Comparison of ENCODE assay signal across 8 cellular contexts in the genomic region with DNA sequence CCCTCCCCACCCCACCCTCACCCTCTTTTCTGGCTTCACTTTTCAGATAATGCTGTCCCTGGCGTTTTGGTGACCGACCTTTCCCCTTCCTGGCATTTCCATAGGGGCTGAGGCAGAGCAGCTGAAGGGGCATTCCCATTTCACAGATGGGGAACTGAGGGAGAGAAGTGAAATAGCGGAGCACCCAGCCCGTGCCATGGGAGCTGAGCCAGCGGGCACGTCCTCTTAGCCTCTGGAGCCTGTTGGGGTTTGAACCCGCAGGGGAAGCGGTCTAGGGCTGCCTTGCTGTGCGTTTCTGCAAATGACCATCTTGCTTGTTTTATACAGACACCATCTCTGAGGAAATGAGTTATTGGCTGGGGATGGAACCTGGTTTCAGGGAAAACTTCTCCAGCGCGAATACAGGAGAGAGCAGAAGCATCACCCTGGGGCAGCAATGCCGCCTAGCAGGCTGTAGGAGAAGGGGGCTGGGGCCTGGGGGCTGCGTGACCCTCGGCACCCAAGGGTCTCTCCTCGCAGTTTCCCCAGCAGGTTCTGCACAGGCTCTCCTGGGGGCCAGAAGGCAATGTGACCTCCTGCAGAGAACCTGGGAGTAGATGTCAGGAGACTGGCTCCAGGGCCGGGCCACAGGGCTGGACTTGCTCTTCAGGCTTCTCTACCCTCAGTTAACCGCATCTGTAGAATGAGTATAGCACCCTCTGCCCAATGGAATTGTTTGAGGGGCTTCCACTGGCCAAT. TPM values are rescaled to one million over a fixed set of nuclear protein-coding genes. Genes with fewer than 3 reads are reported as not detected.
DNase-seq lines count a peak whose midpoint lies in the region; ATAC-seq and TF ChIP-seq lines count a peak whose summit lies in the region.

No MANE protein-coding gene starts in this region.

- no peaks in the 10 kb centered on the region for H3K9me3 ChIP-seq in CD4-positive, CD25-positive, alpha-beta regulatory T cell (ENCODE audit: control insufficient read depth in 2 of 2, low read length in 2 of 2)
- H3K9me3 ChIP-seq in Karpas-422 (ENCODE audit: low read length): no peaks in the 10 kb centered on the region
- H3K9me3 ChIP-seq in mucosa of descending colon: no peaks in the 10 kb centered on the region

- H3K79me2 ChIP-seq in Karpas-422 (ENCODE audit: low read length): peaks cover 59% of the 10 kb centered on the region

- peak overlapping the region; percentile 92 for H3K9ac ChIP-seq in Karpas-422 (ENCODE audit: low read length)

- H3K4me3 Mint-ChIP-seq in CD4-positive, CD25-positive, alpha-beta regulatory T cell: peak overlapping the region; percentile 96 to 99 (median 98)

- H3K27me3 ChIP-seq in CD4-positive, CD25-positive, alpha-beta regulatory T cell (ENCODE audit: control insufficient read depth, insufficient read depth, low read length): no peaks in the 10 kb centered on the region
- H3K27me3 ChIP-seq in Karpas-422 (ENCODE audit: low read length): no peaks in the 10 kb centered on the region

- H3K27ac Mint-ChIP-seq in CD4-positive, CD25-positive, alpha-beta regulatory T cell: peak overlapping the region; percentile 91 to 98 (median 97)

- intact Hi-C loops in mucosa of descending colon (cut with DNase I, micrococcal nuclease): no loop called here

- peak in 1 of 2 donors; percentile 8 for ATAC-seq in CD4-positive, CD25-positive, alpha-beta regulatory T cell (ENCODE audit: low read depth in 2 of 2)
- ATAC-seq in mucosa of descending colon (peak; percentile 19), HG03442 (IDR thresholded peaks at IDR 0.05; ENCODE audit: unreplicated experiment) (no peak), HG02678 (IDR thresholded peaks at IDR 0.05; ENCODE audit: unreplicated experiment) (no peak), HG02840 (IDR thresholded peaks at IDR 0.05; ENCODE audit: low FRiP score, unreplicated experiment) (no peak)

- H3K9me3 Mint-ChIP-seq in CD4-positive, CD25-positive, alpha-beta regulatory T cell: no peaks in the 10 kb centered on the region

- TF ChIP-seq CTCF in cardiac fibroblast (IDR thresholded peaks at IDR 0.05; ENCODE audit: low read depth, low read length) (no peak), mucosa of descending colon (IDR thresholded peaks at IDR 0.05) (no peak)

- H3K4me2 ChIP-seq in Karpas-422 (ENCODE audit: low read depth, low read length, poor library complexity, severe bottlenecking): peak overlapping the region; percentile 81

- peak in 1 of 3 donors; percentile 55 for DNase-seq in CD4-positive, CD25-positive, alpha-beta regulatory T cell
- DNase-seq in Karpas-422: peak; percentile 72
- DNase-seq in cardiac fibroblast (ENCODE audit: low read depth in 2 of 2): no peak
- peak; percentile 46 to 77 (median 56) for DNase-seq in mucosa of descending colon
- no peak for DNase-seq in NCI-H774 (lab: John Stamatoyannopoulos, UW)

- H3K27ac ChIP-seq in CD4-positive, CD25-positive, alpha-beta regulatory T cell (ENCODE audit: insufficient read depth, low read length, poor library complexity, severe bottlenecking): peak overlapping the region; percentile 72
- peak overlapping the region; percentile 96 for H3K27ac ChIP-seq in Karpas-422 (ENCODE audit: low read length)

- no peaks in the 10 kb centered on the region for H3K27me3 Mint-ChIP-seq in CD4-positive, CD25-positive, alpha-beta regulatory T cell

- peaks cover 10% of the 10 kb centered on the region for H4K20me1 ChIP-seq in Karpas-422 (ENCODE audit: insufficient read depth, low read depth, low read length)

- H3K9me2 ChIP-seq in Karpas-422 (replicated peaks; ENCODE audit: insufficient read depth, low read length): no peaks in the 10 kb centered on the region

- peaks cover 20 to 54% (median 39%) of the 10 kb centered on the region in 4 donors for H3K4me1 Mint-ChIP-seq in CD4-positive, CD25-positive, alpha-beta regulatory T cell

- peaks cover 49% of the 10 kb centered on the region for H3K4me1 ChIP-seq in CD4-positive, CD25-positive, alpha-beta regulatory T cell (ENCODE audit: control insufficient read depth, insufficient read depth, low read length, poor library complexity, severe bottlenecking)
- H3K4me1 ChIP-seq in Karpas-422 (ENCODE audit: low read length) (peaks cover 59% of the 10 kb centered on the region), mucosa of descending colon (ENCODE audit: low read depth) (peaks cover 30% of the 10 kb centered on the region)

- peaks cover 8% of the 10 kb centered on the region for H3K36me3 Mint-ChIP-seq in CD4-positive, CD25-positive, alpha-beta regulatory T cell

- H3K4me3 ChIP-seq in CD4-positive, CD25-positive, alpha-beta regulatory T cell (ENCODE audit: low read depth, low read length): peak overlapping the region; percentile 94
- H3K4me3 ChIP-seq in Karpas-422 (ENCODE audit: low read length) (peak overlapping the region; percentile 95), cardiac fibroblast (replicated peaks in 1 of 2; ENCODE audit: low read depth in 2 of 2, low read length in 2 of 2) (peak overlapping the region; percentile 60 to 70), mucosa of descending colon (no peak overlapping the region)

- H3K36me3 ChIP-seq in CD4-positive, CD25-positive, alpha-beta regulatory T cell (ENCODE audit: control insufficient read depth, insufficient read depth, low read length): no peaks in the 10 kb centered on the region
- H3K36me3 ChIP-seq in Karpas-422 (ENCODE audit: insufficient read depth, low read length) (peaks cover 31% of the 10 kb centered on the region), mucosa of descending colon (ENCODE audit: low read depth) (no peaks in the 10 kb centered on the region)

- H2AFZ ChIP-seq in Karpas-422 (ENCODE audit: low read length): no peak overlapping the region

RNA-seq across cellular contexts. Expression of gene PTPRJ, which starts 1.5 kb away (rescaled TPM):
- 81.8 TPM for total RNA-seq in CD4-positive, CD25-positive, alpha-beta regulatory T cell
- polyA plus RNA-seq in CD4-positive, CD25-positive, alpha-beta regulatory T cell: 10 to 100 TPM; 13.8 to 20.2 (median 16.9) TPM
- 90.3 and 132 TPM in 2 replicates for total RNA-seq in Karpas-422 (2014; rRNA removed; shearing (Covaris generic); ENCODE audit: low replicate concordance)
- total RNA-seq in mucosa of descending colon: 10 to 100 TPM; 27.8 to 54.6 (median 44.0) TPM

Comparison
In these comparisons a context has a peak if more than half of its experiments do, and no peak if none do; other contexts are left out.
1. DNase-seq: peak in Karpas-422 (single experiment) and mucosa of descending colon (3 of 3); none in cardiac fibroblast (0 of 2) and NCI-H774 (single experiment).